In genomic region chr19:28118235-28118634, GRCh38 we compare ENCODE assay signal across 35 cellular contexts.
"Had no signal": no experiment of that assay in that cellular context is flagged by ENCODE, and none has a peak within 500 bp of the region (broad histone marks: within the 10 kb centered on the region; RNA-seq: fewer than 3 reads in every experiment).

No MANE protein-coding gene starts in this region.

- DNase-seq: activated CD4-positive, alpha-beta T cell treated with anti-CD3 and anti-CD28 coated beads for 36 hours; activated CD4-positive, alpha-beta T cell treated with anti-CD3 and anti-CD28 coated beads, Interleukin-2, amount 10 ng/mL, durations not matched to agents 7 days and 5 days; activated CD4-positive, alpha-beta T cell treated with anti-CD3 and anti-CD28 coated beads, Interleukin-2, amount 50 U/mL, for 48 hours; activated CD8-positive, alpha-beta T cell treated with anti-CD3 and anti-CD28 coated beads, Interleukin-2, amount 10 ng/mL, durations not matched to agents 7 days and 5 days; activated gamma-delta T cell treated with Interleukin-2 at 50 U/mL for 16 hours; activated naive CD4-positive, alpha-beta T cell treated with anti-CD3 and anti-CD28 coated beads for 36 hours; activated T-cell treated with anti-CD3 and anti-CD28 coated beads, Interleukin-2, amount 50 U/mL, for 24 hours; adrenal gland; caudate nucleus; cerebellar nuclear complex; Kasumi-1; KG1; MG63; NCI-H1048; NCI-H1105 treated with DMSO at 0.1 percent for 48 hours; NCI-H1436; NCI-H1694; NCI-H1930; NCI-H2081 treated with DMSO at 0.1 percent for 48 hours; NCI-H226; NCI-H446 treated with DMSO at 0.1 percent for 48 hours; NCI-H524; NCI-H69; PC-9; Right ventricle myocardium superior had no signal

- H3K4me3 Mint-ChIP-seq: activated CD4-positive, alpha-beta T cell treated with anti-CD3 and anti-CD28 coated beads for 36 hours; activated CD4-positive, alpha-beta T cell treated with anti-CD3 and anti-CD28 coated beads, Interleukin-2, amount 10 ng/mL, durations not matched to agents 7 days and 5 days; activated CD8-positive, alpha-beta T cell treated with anti-CD3 and anti-CD28 coated beads, Interleukin-2, amount 10 ng/mL, durations not matched to agents 7 days and 5 days; activated naive CD4-positive, alpha-beta T cell treated with anti-CD3 and anti-CD28 coated beads for 36 hours; activated T-cell treated with anti-CD3 and anti-CD28 coated beads, Interleukin-2, amount 50 U/mL, for 24 hours; brain; T-helper 1 cell treated with Interleukin-12 subunit alpha and Interleukin-12 subunit beta and Interleukin-4 antibody, amounts not matched to agents 30 μg/mL and 1 μg/mL, for 36 hours; T-helper 2 cell treated with Interferon-gamma antibody and Interleukin-4, amounts not matched to agents 5 μg/mL and 100 μg/mL, for 36 hours; WTC11 had no signal

- H3K27ac Mint-ChIP-seq: activated CD4-positive, alpha-beta T cell treated with anti-CD3 and anti-CD28 coated beads for 36 hours; activated CD4-positive, alpha-beta T cell treated with anti-CD3 and anti-CD28 coated beads, Interleukin-2, amount 10 ng/mL, durations not matched to agents 7 days and 5 days; activated CD8-positive, alpha-beta T cell treated with anti-CD3 and anti-CD28 coated beads, Interleukin-2, amount 10 ng/mL, durations not matched to agents 7 days and 5 days; activated naive CD4-positive, alpha-beta T cell treated with anti-CD3 and anti-CD28 coated beads for 36 hours; activated naive CD4-positive, alpha-beta T cell treated with anti-CD3 and anti-CD28 coated beads, Interleukin-2, amount 50 U/mL, for 72 hours; activated T-cell treated with anti-CD3 and anti-CD28 coated beads, Interleukin-2, amount 50 U/mL, for 24 hours; activated T-helper 2 cell treated with anti-CD3 and anti-CD28 coated beads, Interferon-gamma antibody, Interleukin-2, Interleukin-4, amounts not matched to agents 10 μg/mL and 5 μg/mL and 100 μg/mL, durations not matched to agents 14 hours and 24 hours and 36 hours; brain; T-helper 1 cell treated with Interleukin-12 subunit alpha and Interleukin-12 subunit beta and Interleukin-4 antibody, amounts not matched to agents 30 μg/mL and 1 μg/mL, for 36 hours; T-helper 2 cell treated with Interferon-gamma antibody and Interleukin-4, amounts not matched to agents 5 μg/mL and 100 μg/mL, for 36 hours; WTC11 had no signal

- FAIRE-seq: bronchial epithelial cell, RCC 7860, TTC549 had no signal

- ATAC-seq: activated CD4-positive, alpha-beta T cell treated with anti-CD3 and anti-CD28 coated beads for 36 hours; activated CD4-positive, CD25-positive, alpha-beta regulatory T cell treated with anti-CD3 and anti-CD28 coated beads, Interleukin-2, amount 50 U/mL, for 24 hours; activated CD8-positive, alpha-beta T cell treated with anti-CD3 and anti-CD28 coated beads, Interleukin-2, amount 10 ng/mL, durations not matched to agents 7 days and 5 days; activated naive CD4-positive, alpha-beta T cell treated with anti-CD3 and anti-CD28 coated beads, Interleukin-2, amount 50 U/mL, for 72 hours; WTC11 had no signal

- H3K36me3 Mint-ChIP-seq: brain, WTC11 had no signal

- H3K4me1 Mint-ChIP-seq: activated CD4-positive, alpha-beta T cell treated with anti-CD3 and anti-CD28 coated beads for 36 hours; activated CD4-positive, alpha-beta T cell treated with anti-CD3 and anti-CD28 coated beads, Interleukin-2, amount 10 ng/mL, durations not matched to agents 7 days and 5 days; brain; WTC11 had no signal

- H3K27me3 Mint-ChIP-seq: activated CD4-positive, alpha-beta T cell treated with anti-CD3 and anti-CD28 coated beads for 36 hours; activated CD4-positive, alpha-beta T cell treated with anti-CD3 and anti-CD28 coated beads, Interleukin-2, amount 10 ng/mL, durations not matched to agents 7 days and 5 days; activated T-cell treated with anti-CD3 and anti-CD28 coated beads, Interleukin-2, amount 50 U/mL, for 24 hours; brain had no signal
